ENCODE assay signal across 1 cellular context in the genomic region with DNA sequence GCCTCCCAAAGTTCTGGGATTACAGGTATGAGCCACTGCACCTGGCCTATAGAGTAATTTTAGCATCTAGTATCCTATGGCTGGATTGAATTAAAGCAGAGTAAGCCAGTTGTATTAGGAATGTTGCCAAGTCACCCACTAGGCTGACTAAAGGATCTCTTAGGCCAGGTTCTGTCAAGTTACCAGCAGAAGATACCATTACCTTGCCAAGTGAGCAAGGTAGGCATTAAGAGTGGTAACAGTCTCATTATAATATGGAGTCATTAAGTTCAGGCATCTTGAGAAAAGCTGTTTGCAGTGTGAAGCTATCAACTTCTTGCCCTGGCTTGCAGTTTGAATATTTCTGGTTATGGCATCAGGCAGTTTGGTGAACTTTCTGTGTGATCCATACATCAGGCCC.
TF ChIP-seq lines count a peak whose summit lies in the region.

No MANE protein-coding gene starts in this region.

TF ChIP-seq in endothelial cell of umbilical vein, 7 proteins besides CTCF, POLR2A, EP300 and RAD21:
- TF ChIP-seq POLR2AphosphoS5 (IDR thresholded peaks at IDR 0.05; ENCODE audit: insufficient read depth, low read depth, low read length) (no peak), EZH2 (IDR thresholded peaks at IDR 0.05; ENCODE audit: borderline replicate concordance, low read depth, low read length, severe bottlenecking) (no peak), MYC (IDR thresholded peaks at IDR 0.05; ENCODE audit: low read depth, low read length) (no peak), FOS (IDR thresholded peaks at IDR 0.05; ENCODE audit: borderline replicate concordance, insufficient read depth, low read length) (no peak), GATA2 (IDR thresholded peaks at IDR 0.05; ENCODE audit: insufficient read depth, insufficient read length, low read depth, low read length) (no peak), JUN (IDR thresholded peaks at IDR 0.05; ENCODE audit: borderline replicate concordance, insufficient read depth, insufficient read length, low read depth) (no peak)
- TF ChIP-seq, protein P1, sequence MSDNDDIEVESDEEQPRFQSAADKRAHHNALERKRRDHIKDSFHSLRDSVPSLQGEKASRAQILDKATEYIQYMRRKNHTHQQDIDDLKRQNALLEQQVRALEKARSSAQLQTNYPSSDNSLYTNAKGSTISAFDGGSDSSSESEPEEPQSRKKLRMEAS (IDR thresholded peaks at IDR 0.05; ENCODE audit: insufficient read depth, insufficient read length) = no peak
